Comparison of ENCODE assay signal across 17 cellular contexts in genomic region chr12:93247313-93248057, GRCh38.
A peak's percentile ranks its signal among the peaks of the same experiment; 100 is the strongest.
DNase-seq lines count a peak whose midpoint lies in the region; ATAC-seq and TF ChIP-seq lines count a peak whose summit lies in the region.
"Had no signal": no experiment of that assay in that cellular context is flagged by ENCODE, and none has a peak within 500 bp of the region (broad histone marks: within the 10 kb centered on the region; RNA-seq: fewer than 3 reads in every experiment).

No MANE protein-coding gene starts in this region.

- TF ChIP-seq POLR2A in heart left ventricle (IDR thresholded peaks at IDR 0.05) = no peak

- H3K36me3 Mint-ChIP-seq in T-helper 2 cell treated with Interferon-gamma antibody and Interleukin-4, amounts not matched to agents 5 μg/mL and 100 μg/mL, for 36 hours (ENCODE audit: low read depth) = peaks cover 1% of the 10 kb centered on the region
- H3K36me3 Mint-ChIP-seq: neural progenitor cell had no signal

- no peaks in the 10 kb centered on the region for H3K27me3 Mint-ChIP-seq in T-helper 2 cell treated with Interferon-gamma antibody and Interleukin-4, amounts not matched to agents 5 μg/mL and 100 μg/mL, for 36 hours (ENCODE audit: low read depth)
- H3K27me3 Mint-ChIP-seq: activated CD4-positive, alpha-beta memory T cell treated with anti-CD3 and anti-CD28 coated beads, Interleukin-2, amount 10 ng/mL, durations not matched to agents 7 days and 5 days had no signal

- H3K27me3 ChIP-seq in heart left ventricle = no peaks in the 10 kb centered on the region
- H3K27me3 ChIP-seq: BLaER1, neural progenitor cell, tibial artery had no signal

- no peaks in the 10 kb centered on the region for H3K36me3 ChIP-seq in HEK293 (ENCODE audit: control insufficient read depth in 2 of 2, insufficient read depth in 1 of 2, low read length in 2 of 2)
- no peaks in the 10 kb centered on the region for H3K36me3 ChIP-seq in heart left ventricle
- H3K36me3 ChIP-seq: BLaER1, neural progenitor cell, tibial artery had no signal

- no peak overlapping the region for H3K4me3 ChIP-seq in HEK293 (ENCODE audit: low read depth, low read length)
- H3K4me3 ChIP-seq in heart left ventricle = no peak overlapping the region
- no peak overlapping the region for H3K4me3 ChIP-seq in skeletal muscle cell (ENCODE audit: low read depth, low read length)
- H3K4me3 ChIP-seq: BLaER1, neural progenitor cell, tibial artery had no signal

- H3K4me1 Mint-ChIP-seq in T-helper 2 cell treated with Interferon-gamma antibody and Interleukin-4, amounts not matched to agents 5 μg/mL and 100 μg/mL, for 36 hours (ENCODE audit: low read depth) = peaks cover 46% of the 10 kb centered on the region

- 53 to 64% (median 56%) methylated on average over 7 of the region's 7 CpGs for WGBS in heart left ventricle, 4 donors

- no peak for TF ChIP-seq CTCF in HEK293 (tag by site-specific recombination; IDR thresholded peaks at IDR 0.05)
- TF ChIP-seq CTCF in heart left ventricle (IDR thresholded peaks at IDR 0.05) = no peak

- peak; percentile 21 for DNase-seq in OCI-M1 (lab: John Stamatoyannopoulos, UW)
- peak in 1 of 5 donors; percentile 28 for DNase-seq in heart left ventricle
- DNase-seq in skeletal muscle cell (ENCODE audit: low read depth) = peak; percentile 24
- no peak for DNase-seq in T-helper 2 cell treated with Interferon-gamma antibody and Interleukin-4, amounts not matched to agents 5 μg/mL and 100 μg/mL, for 36 hours (ENCODE audit: low spot score)
- no peak for DNase-seq in DMS153 (lab: John Stamatoyannopoulos, UW)
- DNase-seq: activated CD4-positive, alpha-beta memory T cell treated with anti-CD3 and anti-CD28 coated beads, Interleukin-2, amount 10 ng/mL, durations not matched to agents 7 days and 5 days; foreskin melanocyte; NCI-H2081; NCI-H69; stimulated activated CD4-positive, alpha-beta T cell treated with anti-CD3 and anti-CD28 coated beads, Interleukin-2, amount 100 ng/mL, for 24 hours; tibial artery had no signal

- POLR2A ChIA-PET in HEK293 (lab: Yijun Ruan, JAX) = no interaction called here

- ATAC-seq in heart left ventricle (peak in 3 of 4 donors; percentile 9 to 33 (median 10)), GM21723 (IDR thresholded peaks at IDR 0.05; ENCODE audit: unreplicated experiment) (no peak)
- ATAC-seq: Panc1, sciatic nerve had no signal

- H3K4me1 ChIP-seq in HEK293 (ENCODE audit: control insufficient read depth, insufficient read depth, low read length) = peaks cover 7% of the 10 kb centered on the region
- H3K4me1 ChIP-seq in heart left ventricle = peaks cover 0 to 35% (median 19%) of the 10 kb centered on the region in 12 donors
- H3K4me1 ChIP-seq: BLaER1 had no signal

- H3K27ac Mint-ChIP-seq in T-helper 2 cell treated with Interferon-gamma antibody and Interleukin-4, amounts not matched to agents 5 μg/mL and 100 μg/mL, for 36 hours = no peak overlapping the region
- H3K27ac Mint-ChIP-seq: activated CD4-positive, alpha-beta memory T cell treated with anti-CD3 and anti-CD28 coated beads, Interleukin-2, amount 10 ng/mL, durations not matched to agents 7 days and 5 days had no signal

- H3K9me3 Mint-ChIP-seq in T-helper 2 cell treated with Interferon-gamma antibody and Interleukin-4, amounts not matched to agents 5 μg/mL and 100 μg/mL, for 36 hours = no peaks in the 10 kb centered on the region
- H3K9me3 Mint-ChIP-seq: activated CD4-positive, alpha-beta memory T cell treated with anti-CD3 and anti-CD28 coated beads, Interleukin-2, amount 10 ng/mL, durations not matched to agents 7 days and 5 days; neural progenitor cell had no signal

- H3K9me3 ChIP-seq in HEK293 (ENCODE audit: control insufficient read depth, insufficient read depth, low read depth, low read length) (no peaks in the 10 kb centered on the region), heart left ventricle (no peaks in the 10 kb centered on the region)
- H3K9me3 ChIP-seq: BLaER1, tibial artery had no signal

- no peak overlapping the region for H3K4me3 Mint-ChIP-seq in T-helper 2 cell treated with Interferon-gamma antibody and Interleukin-4, amounts not matched to agents 5 μg/mL and 100 μg/mL, for 36 hours
- H3K4me3 Mint-ChIP-seq: activated CD4-positive, alpha-beta memory T cell treated with anti-CD3 and anti-CD28 coated beads, Interleukin-2, amount 10 ng/mL, durations not matched to agents 7 days and 5 days; neural progenitor cell had no signal

- CTCF ChIA-PET in HEK293 (lab: Yijun Ruan, JAX) = no interaction called here

- H3K27ac ChIP-seq in HEK293 (ENCODE audit: extremely low read depth, low read depth, low read length) (no peak overlapping the region), heart left ventricle (peak overlapping the region in 2 of 12 donors; percentile 30 to 46)
- H3K27ac ChIP-seq: BLaER1, neural progenitor cell, tibial artery had no signal

- intact Hi-C loops in heart left ventricle (cut with DNase I) = loop anchor here in 1 of 10 donors (5.0 kb wide), 1 partner anchor 50 kb away; no protein-coding TSS in a partner anchor

TF ChIP-seq in HEK293, 187 proteins besides CTCF, POLR2A, EP300 and RAD21:
- TF ChIP-seq, protein P1, sequence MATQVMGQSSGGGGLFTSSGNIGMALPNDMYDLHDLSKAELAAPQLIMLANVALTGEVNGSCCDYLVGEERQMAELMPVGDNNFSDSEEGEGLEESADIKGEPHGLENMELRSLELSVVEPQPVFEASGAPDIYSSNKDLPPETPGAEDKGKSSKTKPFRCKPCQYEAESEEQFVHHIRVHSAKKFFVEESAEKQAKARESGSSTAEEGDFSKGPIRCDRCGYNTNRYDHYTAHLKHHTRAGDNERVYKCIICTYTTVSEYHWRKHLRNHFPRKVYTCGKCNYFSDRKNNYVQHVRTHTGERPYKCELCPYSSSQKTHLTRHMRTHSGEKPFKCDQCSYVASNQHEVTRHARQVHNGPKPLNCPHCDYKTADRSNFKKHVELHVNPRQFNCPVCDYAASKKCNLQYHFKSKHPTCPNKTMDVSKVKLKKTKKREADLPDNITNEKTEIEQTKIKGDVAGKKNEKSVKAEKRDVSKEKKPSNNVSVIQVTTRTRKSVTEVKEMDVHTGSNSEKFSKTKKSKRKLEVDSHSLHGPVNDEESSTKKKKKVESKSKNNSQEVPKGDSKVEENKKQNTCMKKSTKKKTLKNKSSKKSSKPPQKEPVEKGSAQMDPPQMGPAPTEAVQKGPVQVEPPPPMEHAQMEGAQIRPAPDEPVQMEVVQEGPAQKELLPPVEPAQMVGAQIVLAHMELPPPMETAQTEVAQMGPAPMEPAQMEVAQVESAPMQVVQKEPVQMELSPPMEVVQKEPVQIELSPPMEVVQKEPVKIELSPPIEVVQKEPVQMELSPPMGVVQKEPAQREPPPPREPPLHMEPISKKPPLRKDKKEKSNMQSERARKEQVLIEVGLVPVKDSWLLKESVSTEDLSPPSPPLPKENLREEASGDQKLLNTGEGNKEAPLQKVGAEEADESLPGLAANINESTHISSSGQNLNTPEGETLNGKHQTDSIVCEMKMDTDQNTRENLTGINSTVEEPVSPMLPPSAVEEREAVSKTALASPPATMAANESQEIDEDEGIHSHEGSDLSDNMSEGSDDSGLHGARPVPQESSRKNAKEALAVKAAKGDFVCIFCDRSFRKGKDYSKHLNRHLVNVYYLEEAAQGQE (tag by site-specific recombination; IDR thresholded peaks at IDR 0.05) = peak; percentile 71; the same call in 1 of the 2 replicates
- no peak for TF ChIP-seq ZNF24 (tag by site-specific recombination; IDR thresholded peaks at IDR 0.05)

Comparison
In these comparisons a context has a peak if more than half of its experiments do, and no peak if none do; other contexts are left out.
1. DNase-seq: peak in OCI-M1 (single experiment) and skeletal muscle cell (single experiment); none in T-helper 2 cell treated with Interferon-gamma antibody and Interleukin-4, amounts not matched to agents 5 μg/mL and 100 μg/mL, for 36 hours (single experiment) and DMS153 (single experiment).